ENCODE assay signal across 14 cellular contexts in the genomic region with DNA sequence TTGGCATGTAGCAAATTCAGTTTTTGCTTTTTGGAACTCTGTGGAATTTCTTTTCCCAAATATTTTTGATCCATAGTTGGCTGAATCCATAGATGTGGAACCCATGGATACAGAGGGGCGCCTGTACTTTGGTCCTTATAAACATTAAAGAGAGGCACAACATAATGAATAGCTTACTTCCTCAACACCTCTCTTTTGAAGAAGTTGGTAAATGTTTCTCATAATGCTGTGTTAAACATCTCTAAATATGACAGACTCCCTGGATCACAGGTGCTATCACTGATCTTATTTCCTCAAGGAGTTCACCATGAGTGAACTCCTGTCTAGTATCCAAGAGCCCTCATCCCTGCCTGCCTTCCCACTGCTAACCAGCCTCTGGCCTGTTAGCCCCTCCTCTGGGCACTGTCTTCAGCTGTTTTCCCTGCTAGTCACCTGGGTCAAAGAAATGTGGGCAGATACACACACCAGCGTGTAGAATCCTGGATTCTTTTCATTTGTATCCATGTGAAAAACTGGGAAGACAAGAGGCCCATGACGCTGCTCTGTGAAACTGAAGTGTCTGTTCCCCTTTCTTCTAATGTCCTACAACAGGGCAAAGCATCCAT.
DNase-seq lines count a peak whose midpoint lies in the region; ATAC-seq, FAIRE-seq and TF ChIP-seq lines count a peak whose summit lies in the region.
"Had no signal": no experiment of that assay in that cellular context is flagged by ENCODE, and none has a peak within 500 bp of the region (broad histone marks: within the 10 kb centered on the region; RNA-seq: fewer than 3 reads in every experiment).

No MANE protein-coding gene starts in this region.

- FAIRE-seq in K562 (lab: Jason Lieb, UNC) = no peak

- peak overlapping the region; percentile 32 for H3K27ac Mint-ChIP-seq in CD8-positive, alpha-beta T cell
- H3K27ac Mint-ChIP-seq in stimulated activated effector memory CD8-positive, alpha-beta T cell treated with anti-CD3 and anti-CD28 coated beads, Interleukin-12 subunit alpha, Interleukin-12 subunit beta, amount 100 ng/mL, for 72 hours = peak overlapping the region; percentile 34
- H3K27ac Mint-ChIP-seq in activated CD4-positive, alpha-beta memory T cell treated with anti-CD3 and anti-CD28 coated beads, Interleukin-2, amount 10 ng/mL, durations not matched to agents 7 days and 5 days = no peak overlapping the region

- no peak overlapping the region for H3K4me2 ChIP-seq in K562 (ENCODE audit: insufficient read depth, low read length)

- intact Hi-C loops in CD8-positive, alpha-beta T cell (cut with DNase I, micrococcal nuclease) = no loop called here
- intact Hi-C loops in K562 (cut with micrococcal nuclease) = loop anchor here (5.0 kb wide), 1 partner anchor 151 kb away; no protein-coding TSS in a partner anchor

- TF ChIP-seq EP300 in K562 (IDR thresholded peaks at IDR 0.05; ENCODE audit: low read length) = no peak

- peaks cover 68% of the 10 kb centered on the region for H3K36me3 Mint-ChIP-seq in CD8-positive, alpha-beta T cell
- H3K36me3 Mint-ChIP-seq in stimulated activated effector memory CD8-positive, alpha-beta T cell treated with anti-CD3 and anti-CD28 coated beads, Interleukin-12 subunit alpha, Interleukin-12 subunit beta, amount 100 ng/mL, for 72 hours = peaks cover 92% of the 10 kb centered on the region
- H3K36me3 Mint-ChIP-seq in activated CD4-positive, alpha-beta memory T cell treated with anti-CD3 and anti-CD28 coated beads, Interleukin-2, amount 10 ng/mL, durations not matched to agents 7 days and 5 days (ENCODE audit: low read depth) = peaks cover 45% of the 10 kb centered on the region

- no peak for ATAC-seq in CD8-positive, alpha-beta T cell
- no peak for ATAC-seq in K562
- ATAC-seq in stimulated activated effector memory CD8-positive, alpha-beta T cell treated with anti-CD3 and anti-CD28 coated beads, Interleukin-12 subunit alpha, Interleukin-12 subunit beta, amount 100 ng/mL, for 72 hours = no peak
- ATAC-seq: HCT116 had no signal

- no peak overlapping the region for H3K4me3 Mint-ChIP-seq in CD8-positive, alpha-beta T cell
- H3K4me3 Mint-ChIP-seq in stimulated activated effector memory CD8-positive, alpha-beta T cell treated with anti-CD3 and anti-CD28 coated beads, Interleukin-12 subunit alpha, Interleukin-12 subunit beta, amount 100 ng/mL, for 72 hours = no peak overlapping the region
- H3K4me3 Mint-ChIP-seq in activated CD4-positive, alpha-beta memory T cell treated with anti-CD3 and anti-CD28 coated beads, Interleukin-2, amount 10 ng/mL, durations not matched to agents 7 days and 5 days = no peak overlapping the region
- H3K4me3 Mint-ChIP-seq: CD4-positive, alpha-beta memory T cell had no signal

- TF ChIP-seq RAD21 in K562 (CRISPR knock-in tag; conservative IDR thresholded peaks at IDR 0.05 in 1 of 2, IDR thresholded peaks at IDR 0.05 in 1 of 2) = no peak

- no peak for TF ChIP-seq POLR2A in K562 (conservative IDR thresholded peaks at IDR 0.05)

- POLR2A ChIA-PET in CD8-positive, alpha-beta T cell (lab: Charles Lee) = no interaction called here
- POLR2A ChIA-PET in K562 (lab: Yijun Ruan, JAX) = interaction anchor here (0.6 to 1.4 kb wide), 14 partner anchors 8 to 193 kb away, joined by 3 to 8 read pairs (median 4); partner anchors contain the start of gene HIRA
- POLR2A ChIA-PET in activated CD4-positive, alpha-beta memory T cell treated with anti-CD3 and anti-CD28 coated beads, Interleukin-2, amount 10 ng/mL, durations not matched to agents 7 days and 5 days (lab: Charles Lee) = interaction anchor here (0.7 kb wide), 1 partner anchor 67 kb away, joined by 3 read pairs; no protein-coding TSS in a partner anchor

- DNase-seq in activated CD8-positive, alpha-beta memory T cell treated with anti-CD3 and anti-CD28 coated beads, Interleukin-2, amount 50 U/mL, for 48 hours = peak; percentile 8
- no peak for DNase-seq in activated CD8-positive, alpha-beta memory T cell treated with anti-CD3 and anti-CD28 coated beads, Interleukin-2, amount 50 U/mL, for 4 hours
- DNase-seq in CD8-positive, alpha-beta T cell = no peak
- DNase-seq in K562 (ENCODE audit: extremely low read depth in 1 of 4, low spot score in 3 of 4) (no peak), SW480 (ENCODE audit: low spot score) (no peak), substantia nigra (lab: John Stamatoyannopoulos, UW) (no peak)
- DNase-seq in stimulated activated effector memory CD8-positive, alpha-beta T cell treated with anti-CD3 and anti-CD28 coated beads, Interleukin-12 subunit alpha, Interleukin-12 subunit beta, amount 100 ng/mL, for 72 hours (ENCODE audit: low spot score in 2 of 2) = no peak
- no peak for DNase-seq in activated CD4-positive, alpha-beta memory T cell treated with anti-CD3 and anti-CD28 coated beads, Interleukin-2, amount 10 ng/mL, durations not matched to agents 7 days and 5 days
- DNase-seq: ACHN; C1 segment of cervical spinal cord; CD4-positive, alpha-beta memory T cell; COR-L47 had no signal

- H3K9ac ChIP-seq in K562 (ENCODE audit: insufficient read depth in 1 of 2, low read depth in 2 of 2, low read length in 2 of 2) = no peak overlapping the region

- no peaks in the 10 kb centered on the region for H3K9me3 ChIP-seq in CD8-positive, alpha-beta T cell (ENCODE audit: low read length)
- H3K9me3 ChIP-seq in K562 (replicated peaks; ENCODE audit: control insufficient read depth, insufficient read depth, low read depth, low read length) = no peaks in the 10 kb centered on the region

- H3K9me1 ChIP-seq in K562 (ENCODE audit: control insufficient read depth, insufficient read depth, low read length) = no peaks in the 10 kb centered on the region

- H3K27me3 Mint-ChIP-seq in CD8-positive, alpha-beta T cell (ENCODE audit: low read depth) = no peaks in the 10 kb centered on the region
- H3K27me3 Mint-ChIP-seq in activated CD4-positive, alpha-beta memory T cell treated with anti-CD3 and anti-CD28 coated beads, Interleukin-2, amount 10 ng/mL, durations not matched to agents 7 days and 5 days = no peaks in the 10 kb centered on the region
- H3K27me3 Mint-ChIP-seq: CD4-positive, alpha-beta memory T cell had no signal

- in situ Hi-C loops in K562 (cut with MboI) = no loop called here

- no peaks in the 10 kb centered on the region for H4K20me1 ChIP-seq in K562 (replicated peaks; ENCODE audit: control insufficient read depth, insufficient read depth, low read length)

- H3K9me3 Mint-ChIP-seq in CD8-positive, alpha-beta T cell = no peaks in the 10 kb centered on the region
- no peaks in the 10 kb centered on the region for H3K9me3 Mint-ChIP-seq in stimulated activated effector memory CD8-positive, alpha-beta T cell treated with anti-CD3 and anti-CD28 coated beads, Interleukin-12 subunit alpha, Interleukin-12 subunit beta, amount 100 ng/mL, for 72 hours
- no peaks in the 10 kb centered on the region for H3K9me3 Mint-ChIP-seq in activated CD4-positive, alpha-beta memory T cell treated with anti-CD3 and anti-CD28 coated beads, Interleukin-2, amount 10 ng/mL, durations not matched to agents 7 days and 5 days
- H3K9me3 Mint-ChIP-seq: CD4-positive, alpha-beta memory T cell had no signal

- no peaks in the 10 kb centered on the region for H3K27me3 ChIP-seq in CD8-positive, alpha-beta T cell (ENCODE audit: insufficient read depth, low read length)
- no peaks in the 10 kb centered on the region for H3K27me3 ChIP-seq in K562 (ENCODE audit: control insufficient read depth in 2 of 2, insufficient read depth in 2 of 2, low read length in 2 of 2)

- CTCF ChIA-PET in CD8-positive, alpha-beta T cell (lab: Charles Lee) = no interaction called here
- CTCF ChIA-PET in K562 (lab: Yijun Ruan, JAX; ENCODE audit: low intra/inter-chr PET ratio) = no interaction called here
- CTCF ChIA-PET in activated CD4-positive, alpha-beta memory T cell treated with anti-CD3 and anti-CD28 coated beads, Interleukin-2, amount 10 ng/mL, durations not matched to agents 7 days and 5 days (lab: Charles Lee) = no interaction called here

- no TSS peak for BruUV-seq in K562 (replicated peaks; lab: Mats Ljungman, UMichigan)

- TF ChIP-seq CTCF in CD8-positive, alpha-beta T cell (IDR thresholded peaks at IDR 0.05) = no peak
- TF ChIP-seq CTCF in K562 (IDR thresholded peaks at IDR 0.05 in 2 of 3, conservative IDR thresholded peaks at IDR 0.05 in 1 of 3; ENCODE audit: insufficient read depth in 2 of 3, low read depth in 1 of 3, low read length in 3 of 3) = no peak

- peaks cover 9% of the 10 kb centered on the region for H3K36me3 ChIP-seq in CD8-positive, alpha-beta T cell (ENCODE audit: insufficient read depth, low read length)
- peaks cover 95% of the 10 kb centered on the region for H3K36me3 ChIP-seq in K562 (ENCODE audit: control insufficient read depth, insufficient read depth, low read length)

- no peaks in the 10 kb centered on the region for H3K4me1 ChIP-seq in CD8-positive, alpha-beta T cell (ENCODE audit: insufficient read depth, low read length)
- no peaks in the 10 kb centered on the region for H3K4me1 ChIP-seq in K562 (replicated peaks in 1 of 2; ENCODE audit: control insufficient read depth in 2 of 2, insufficient read depth in 2 of 2, low read length in 2 of 2)

- H3K79me2 ChIP-seq in K562 (ENCODE audit: control insufficient read depth, insufficient read depth, low read length) = no peaks in the 10 kb centered on the region

- no peak overlapping the region for H3K27ac ChIP-seq in CD8-positive, alpha-beta T cell (ENCODE audit: low read depth, low read length)
- no peak overlapping the region for H3K27ac ChIP-seq in K562 (ENCODE audit: extremely low read depth, low read depth, low read length)
- no peak overlapping the region for H3K27ac ChIP-seq in substantia nigra (ENCODE audit: low read depth, low read length, poor library complexity, severe bottlenecking)
- H3K27ac ChIP-seq: HL-60 had no signal

- no peak overlapping the region for H3K4me3 ChIP-seq in CD8-positive, alpha-beta T cell (ENCODE audit: low read depth, low read length)
- H3K4me3 ChIP-seq in K562 = no peak overlapping the region

- H3K4me1 Mint-ChIP-seq in CD8-positive, alpha-beta T cell (ENCODE audit: low read depth) = no peaks in the 10 kb centered on the region
- no peaks in the 10 kb centered on the region for H3K4me1 Mint-ChIP-seq in stimulated activated effector memory CD8-positive, alpha-beta T cell treated with anti-CD3 and anti-CD28 coated beads, Interleukin-12 subunit alpha, Interleukin-12 subunit beta, amount 100 ng/mL, for 72 hours
- H3K4me1 Mint-ChIP-seq in activated CD4-positive, alpha-beta memory T cell treated with anti-CD3 and anti-CD28 coated beads, Interleukin-2, amount 10 ng/mL, durations not matched to agents 7 days and 5 days = no peaks in the 10 kb centered on the region

- no peak overlapping the region for H2AFZ ChIP-seq in K562 (ENCODE audit: low read depth, low read length)

- 96% methylated on average over 3 of the region's 3 CpGs for WGBS in K562 (ENCODE audit: insufficient coverage, low coverage, missing lambda C conversion rate)

TF ChIP-seq in K562, 482 proteins besides CTCF, POLR2A, EP300 and RAD21 (continues in another document):
- 0 out of 2 replicates have a peak, but pooled peaks have one; percentile 31 for TF ChIP-seq JUNB (CRISPR knock-in tag; conservative IDR thresholded peaks at IDR 0.05)
